18 cellular contexts compared by ENCODE assay signal in genomic region chr12:122850048-122850445, GRCh38. TPM values are rescaled to one million over a fixed set of nuclear protein-coding genes. Genes with fewer than 3 reads are reported as not detected.
DNase-seq lines count a peak whose midpoint lies in the region; ATAC-seq and TF ChIP-seq lines count a peak whose summit lies in the region.
"Had no signal": no experiment of that assay in that cellular context is flagged by ENCODE, and none has a peak within 500 bp of the region (broad histone marks: within the 10 kb centered on the region; RNA-seq: fewer than 3 reads in every experiment).

No MANE protein-coding gene starts in this region.

- H3K9ac ChIP-seq in SK-N-SH: no peak overlapping the region
- H3K9ac ChIP-seq in neuronal stem cell (ENCODE audit: low read depth, low read length, poor library complexity): no peak overlapping the region

- H3K9me3 Mint-ChIP-seq in brain: no peaks in the 10 kb centered on the region
- H3K9me3 Mint-ChIP-seq: CD8-positive, alpha-beta T cell had no signal

- H2AFZ ChIP-seq in SK-N-SH (ENCODE audit: low read depth): no peak overlapping the region
- no peak overlapping the region for H2AFZ ChIP-seq in neuronal stem cell (ENCODE audit: low read length)

- H2BK120ac ChIP-seq in neuronal stem cell (ENCODE audit: low read depth, low read length): no peak overlapping the region

- DNase-seq in SK-N-SH (peak; percentile 31), neuronal stem cell (ENCODE audit: low spot score) (no peak), tibial artery (no peak), ovary (no peak), DMS53 treated with DMSO at 0.1 percent for 48 hours (lab: John Stamatoyannopoulos, UW; ENCODE audit: unreplicated experiment) (no peak)
- no peak for DNase-seq in activated effector memory CD4-positive, alpha-beta T cell treated with Interleukin-2 at 50 U/mL for 16 hours
- DNase-seq: BE2C; DMS79 treated with DMSO at 0.1 percent for 48 hours; NCI-H1105; NCI-H1694 treated with DMSO at 0.1 percent for 48 hours; NCI-H446 treated with DMSO at 0.1 percent for 48 hours; NK-92 treated with Interleukin-12 subunit alpha and Interleukin-12 subunit beta, amount 100 ng/mL, for 24 hours; SIG-M5 had no signal

- H2BK12ac ChIP-seq in neuronal stem cell (ENCODE audit: low read length): no peak overlapping the region

- no peaks in the 10 kb centered on the region for H3K27me3 Mint-ChIP-seq in brain

- no peak overlapping the region for H3K14ac ChIP-seq in neuronal stem cell (ENCODE audit: low read length)

- intact Hi-C loops in tibial artery (cut with DNase I; ENCODE audit: low total_unique reads): no loop called here
- intact Hi-C loops in ovary (cut with DNase I): no loop called here

- H3K4me1 ChIP-seq in SK-N-SH (ENCODE audit: control insufficient read depth in 1 of 2, insufficient read depth in 2 of 2, low read depth in 1 of 2, low read length in 1 of 2): peaks cover 10 to 36% of the 10 kb centered on the region in 2 experiments; a peak in 2 of 4 replicates
- peaks cover 8 to 10% of the 10 kb centered on the region in 2 donors for H3K4me1 ChIP-seq in neuronal stem cell (ENCODE audit: control insufficient read depth in 2 of 2, insufficient read depth in 1 of 2, low read depth in 1 of 2, low read length in 2 of 2)
- H3K4me1 ChIP-seq in tibial artery: peaks cover 0 to 49% (median 33%) of the 10 kb centered on the region in 4 donors
- no peaks in the 10 kb centered on the region for H3K4me1 ChIP-seq in ovary (ENCODE audit: insufficient read depth)
- H3K4me1 ChIP-seq: HAP-1 had no signal

- no peak for TF ChIP-seq EP300 in SK-N-SH (IDR thresholded peaks at IDR 0.05; ENCODE audit: borderline replicate concordance in 1 of 2, low read depth in 1 of 2, low read length in 1 of 2)
- no peak for TF ChIP-seq EP300 in ovary (IDR thresholded peaks at IDR 0.05)

- POLR2A ChIA-PET in SK-N-SH (lab: Yijun Ruan, JAX): no interaction called here

- peaks cover 12% of the 10 kb centered on the region for H3K36me3 Mint-ChIP-seq in brain

- H4K20me1 ChIP-seq in SK-N-SH (ENCODE audit: insufficient read depth): no peaks in the 10 kb centered on the region

- 89% methylated on average over 8 of the region's 14 CpGs for WGBS in SK-N-SH (ENCODE audit: low lambda C conversion rate)
- no CpG with 5 or more reads among the region's 14 CpGs for WGBS in neuronal stem cell (ENCODE audit: extremely low coverage in 2 of 2, insufficient read length in 2 of 2, insufficient replicate concordance in 1 of 2), 2 donors
- 86 to 93% (median 88%) methylated on average over 8 to 14 of the region's 14 CpGs for WGBS in ovary, 3 donors

- H3K4me3 ChIP-seq in SK-N-SH (ENCODE audit: low read depth in 2 of 2, low read length in 1 of 2): no peak overlapping the region
- H3K4me3 ChIP-seq in neuronal stem cell (ENCODE audit: low read length in 2 of 2): no peak overlapping the region
- H3K4me3 ChIP-seq in tibial artery: no peak overlapping the region
- H3K4me3 ChIP-seq in ovary: no peak overlapping the region
- H3K4me3 ChIP-seq: HAP-1 had no signal

- CTCF ChIA-PET in SK-N-SH (lab: Yijun Ruan, JAX): interaction anchor here (1.8 to 6.5 kb wide), 2 partner anchors 10 to 102 kb away, joined by 5 to 45 read pairs; no protein-coding TSS in a partner anchor

- no peak overlapping the region for H4K91ac ChIP-seq in neuronal stem cell (ENCODE audit: low read depth, low read length, poor library complexity)

- no peak overlapping the region for H3K27ac ChIP-seq in SK-N-SH (ENCODE audit: low read depth in 2 of 2, low read length in 1 of 2)
- no peak overlapping the region for H3K27ac ChIP-seq in neuronal stem cell (replicated peaks; ENCODE audit: low read length)
- peak overlapping the region; percentile 42 to 50 for H3K27ac ChIP-seq in tibial artery
- H3K27ac ChIP-seq in ovary: no peak overlapping the region
- H3K27ac ChIP-seq: 22Rv1 had no signal

- H2BK5ac ChIP-seq in neuronal stem cell (ENCODE audit: low read length): peak overlapping the region; percentile 48

- H2BK15ac ChIP-seq in neuronal stem cell (ENCODE audit: low read length): no peak overlapping the region

- H3K4ac ChIP-seq in neuronal stem cell (ENCODE audit: low read length): no peak overlapping the region

- no peak overlapping the region for H4K8ac ChIP-seq in neuronal stem cell (ENCODE audit: low read depth, low read length)

- H3K4me3 Mint-ChIP-seq in brain: no peak overlapping the region
- H3K4me3 Mint-ChIP-seq: CD8-positive, alpha-beta T cell had no signal

- H3K27me3 ChIP-seq in SK-N-SH (ENCODE audit: insufficient read depth): no peaks in the 10 kb centered on the region
- no peaks in the 10 kb centered on the region for H3K27me3 ChIP-seq in neuronal stem cell (ENCODE audit: control insufficient read depth in 3 of 3, insufficient read depth in 3 of 3, low read depth in 1 of 3, low read length in 3 of 3)
- no peaks in the 10 kb centered on the region for H3K27me3 ChIP-seq in tibial artery
- H3K27me3 ChIP-seq in ovary: no peaks in the 10 kb centered on the region
- H3K27me3 ChIP-seq: BE2C had no signal

- no peaks in the 10 kb centered on the region for H3K36me3 ChIP-seq in SK-N-SH (replicated peaks in 1 of 2; ENCODE audit: control insufficient read depth in 1 of 2, insufficient read depth in 2 of 2, low read length in 1 of 2)
- H3K36me3 ChIP-seq in neuronal stem cell (replicated peaks in 1 of 2; ENCODE audit: control insufficient read depth in 2 of 2, insufficient read depth in 2 of 2, low read length in 2 of 2): peaks cover 1 to 9% of the 10 kb centered on the region in 2 donors
- peaks cover 0 to 26% (median 0%) of the 10 kb centered on the region in 3 donors for H3K36me3 ChIP-seq in tibial artery
- no peaks in the 10 kb centered on the region for H3K36me3 ChIP-seq in ovary
- H3K36me3 ChIP-seq: BE2C, HAP-1 had no signal

- TF ChIP-seq POLR2A in ovary (IDR thresholded peaks at IDR 0.05): no peak

- H3F3A ChIP-seq in SK-N-SH (replicated peaks; ENCODE audit: insufficient read depth): peaks cover 9% of the 10 kb centered on the region

- no peak for TF ChIP-seq RAD21 in SK-N-SH (IDR thresholded peaks at IDR 0.05; ENCODE audit: low read length)

- no peak overlapping the region for H3K23ac ChIP-seq in neuronal stem cell (ENCODE audit: low read depth, low read length, poor library complexity)

- TF ChIP-seq CTCF in SK-N-SH (IDR thresholded peaks at IDR 0.05) (no peak), brain (conservative IDR thresholded peaks at IDR 0.05) (no peak), tibial artery (IDR thresholded peaks at IDR 0.05) (no peak), ovary (IDR thresholded peaks at IDR 0.05) (no peak)

- H3K9me3 ChIP-seq in SK-N-SH: no peaks in the 10 kb centered on the region
- H3K9me3 ChIP-seq in neuronal stem cell (replicated peaks in 1 of 2; ENCODE audit: control insufficient read depth in 2 of 2, insufficient read depth in 1 of 2, low read depth in 1 of 2, low read length in 2 of 2): no peaks in the 10 kb centered on the region
- H3K9me3 ChIP-seq in tibial artery: no peaks in the 10 kb centered on the region
- no peaks in the 10 kb centered on the region for H3K9me3 ChIP-seq in ovary
- H3K9me3 ChIP-seq: BE2C, HAP-1 had no signal

- no peak overlapping the region for H2AK5ac ChIP-seq in neuronal stem cell (ENCODE audit: low read depth, low read length)

- H3K79me2 ChIP-seq in SK-N-SH (ENCODE audit: insufficient read depth): no peaks in the 10 kb centered on the region

- H3K4me1 Mint-ChIP-seq in brain: peaks cover 10% of the 10 kb centered on the region

- no peaks in the 10 kb centered on the region for H3K9me2 ChIP-seq in SK-N-SH

- H3K4me2 ChIP-seq in SK-N-SH (no peak overlapping the region), neuronal stem cell (ENCODE audit: insufficient read depth, low read length, poor library complexity, severe bottlenecking) (no peak overlapping the region)

- ATAC-seq in SK-N-SH treated with all-trans-retinoic acid at 6 μM for 48 hours: no peak
- ATAC-seq: CD8-positive, alpha-beta T cell had no signal

- H3K27ac Mint-ChIP-seq in brain: peak overlapping the region in 4 of 5 experiments; percentile 44 to 83 (median 65)
- H3K27ac Mint-ChIP-seq: CD8-positive, alpha-beta T cell had no signal

- H3K79me1 ChIP-seq in neuronal stem cell (ENCODE audit: low read depth, low read length): peaks cover 7% of the 10 kb centered on the region

- H3K18ac ChIP-seq in neuronal stem cell (ENCODE audit: low read length): no peak overlapping the region

TF ChIP-seq in SK-N-SH, 30 proteins besides CTCF, POLR2A, EP300 and RAD21 (continues in another document):
- TF ChIP-seq RFX5 (IDR thresholded peaks at IDR 0.05; ENCODE audit: low read length) (no peak), CHD2 (IDR thresholded peaks at IDR 0.05; ENCODE audit: low read length, partially characterized antibody) (no peak)

TF ChIP-seq in SK-N-SH treated with all-trans-retinoic acid at 6 μM for 48 hours, 23 proteins besides CTCF, POLR2A, EP300 and RAD21 (continues in another document):
- TF ChIP-seq ZC3H10 (CRISPR knock-in tag; IDR thresholded peaks at IDR 0.05) (no peak), CSRNP3 (CRISPR knock-in tag; IDR thresholded peaks at IDR 0.05) (no peak)

RNA-seq across cellular contexts. Expression of gene HIP1R, which starts 14.8 kb away (rescaled TPM):
- polyA plus RNA-seq in SK-N-SH (2012; rRNA removed) (20.6 and 21.1 TPM in 2 replicates), brain (ENCODE audit: insufficient read depth, low read depth, low replicate concordance) (66.9 TPM), ovary (10 to 100 TPM in 1 of 2 donors, 1 to 10 TPM in 1; 1.4 to 11.5 TPM)
- 5.6 and 8.7 TPM in 2 replicates for polyA plus RNA-seq in SK-N-SH (2012; cell fraction: cytosol; rRNA removed)
- polyA plus RNA-seq in SK-N-SH (2012; cell fraction: nucleus; rRNA removed): 122 and 128 TPM in 2 replicates
- 16.8 TPM for polyA plus RNA-seq in neuronal stem cell (2013, experiment 1 of 2)
- 16.3 TPM for polyA plus RNA-seq in neuronal stem cell (2013, experiment 2 of 2)
- 10 to 100 TPM in 5 of 7 donors, 1 to 10 TPM in 2; 9.0 to 20.2 (median 10.4) TPM for total RNA-seq in ovary

RNA-seq across cellular contexts. Expression of gene VPS37B, which starts 45.9 kb away (rescaled TPM):
- 20.9 and 41.1 TPM in 2 replicates for polyA plus RNA-seq in SK-N-SH (2012; rRNA removed)
- polyA plus RNA-seq in SK-N-SH (2012; cell fraction: cytosol; rRNA removed): 28.4 and 30.0 TPM in 2 replicates
- polyA plus RNA-seq in SK-N-SH (2012; cell fraction: nucleus; rRNA removed): 28.8 and 35.8 TPM in 2 replicates
- polyA plus RNA-seq in brain (ENCODE audit: insufficient read depth, low read depth, low replicate concordance): 17.2 TPM
- polyA plus RNA-seq in neuronal stem cell (2013, experiment 1 of 2): 26.4 TPM
- 26.7 TPM for polyA plus RNA-seq in neuronal stem cell (2013, experiment 2 of 2)
- 10 to 100 TPM; 11.1 to 44.3 (median 13.2) TPM for total RNA-seq in ovary
- 10 to 100 TPM in 1 of 2 donors, 1 to 10 TPM in 1; 9.5 to 12.1 TPM for polyA plus RNA-seq in ovary

Comparison
In these comparisons a context has a peak if more than half of its experiments do, and no peak if none do; other contexts are left out.
1. H3K27ac ChIP-seq: peak in tibial artery (2 of 2); none in SK-N-SH (0 of 2), neuronal stem cell (single experiment) and ovary (0 of 2).